8 cellular contexts compared by ENCODE assay signal in genomic region chr19:12035220-12036172, GRCh38. TPM values are rescaled to one million over a fixed set of nuclear protein-coding genes. Genes with fewer than 3 reads are reported as not detected.
DNase-seq lines count a peak whose midpoint lies in the region; ATAC-seq and TF ChIP-seq lines count a peak whose summit lies in the region.

Gene ZNF433, minus strand, starts transcription at chr19:12035679. Its CDS starts 140 bp downstream, at chr19:12035539.

- H3K4me3 ChIP-seq in PC-9 (peak within 1 kb of the TSS; percentile 59), esophagus muscularis mucosa (peak within 1 kb of the TSS; percentile 71 to 94 (median 81)), mucosa of rectum (ENCODE audit: low read length in 2 of 2) (peak within 1 kb of the TSS; percentile 81 to 96)

- DNase-seq in SIG-M5 treated with dmso at 0.1 percent for 504 hours (lab: John Stamatoyannopoulos, UW; ENCODE audit: unreplicated experiment) = peak; percentile 73
- no peak for DNase-seq in SIG-M5 (lab: John Stamatoyannopoulos, UW)
- DNase-seq in PC-9 = peak; percentile 93 to 96
- DNase-seq in activated T-helper 1 cell treated with anti-CD3 and anti-CD28 coated beads, Interleukin-12 subunit alpha, Interleukin-12 subunit beta, Interleukin-2, Interleukin-4 antibody, amounts not matched to agents 30 ng/mL and 10 ng/mL and 1 ng/mL, durations not matched to agents 14 hours and 24 hours and 36 hours (ENCODE audit: low spot score) = peak; percentile 12
- peak; percentile 98 for DNase-seq in esophagus muscularis mucosa (ENCODE audit: extremely low spot score)
- peak; percentile 33 to 41 for DNase-seq in stimulated activated CD8-positive, alpha-beta memory T cell treated with anti-CD3 and anti-CD28 coated beads, Interleukin-4, amount 100 ng/mL, for 4 hours (ENCODE audit: low read depth in 2 of 2, low spot score in 1 of 2)

- peaks cover 2% of the 10 kb centered on the region for H3K36me3 Mint-ChIP-seq in activated T-helper 1 cell treated with anti-CD3 and anti-CD28 coated beads, Interleukin-12 subunit alpha, Interleukin-12 subunit beta, Interleukin-2, Interleukin-4 antibody, amounts not matched to agents 30 ng/mL and 10 ng/mL and 1 ng/mL, durations not matched to agents 14 hours and 24 hours and 36 hours (ENCODE audit: low read depth)

- no peaks in the 10 kb centered on the region for H3K4me1 Mint-ChIP-seq in activated T-helper 1 cell treated with anti-CD3 and anti-CD28 coated beads, Interleukin-12 subunit alpha, Interleukin-12 subunit beta, Interleukin-2, Interleukin-4 antibody, amounts not matched to agents 30 ng/mL and 10 ng/mL and 1 ng/mL, durations not matched to agents 14 hours and 24 hours and 36 hours (ENCODE audit: low read depth)

- BruUV-seq in PC-9 (replicated peaks; lab: Mats Ljungman, UMichigan) = no TSS peak

- H3K36me3 ChIP-seq in PC-9 (ENCODE audit: low read depth) (no peaks in the 10 kb centered on the region), esophagus muscularis mucosa (no peaks in the 10 kb centered on the region), mucosa of rectum (ENCODE audit: control insufficient read depth in 2 of 2, insufficient read depth in 2 of 2, low read length in 2 of 2) (no peaks in the 10 kb centered on the region)

- peak within 1 kb of the TSS; percentile 79 for H3K4me3 Mint-ChIP-seq in activated T-helper 1 cell treated with anti-CD3 and anti-CD28 coated beads, Interleukin-12 subunit alpha, Interleukin-12 subunit beta, Interleukin-2, Interleukin-4 antibody, amounts not matched to agents 30 ng/mL and 10 ng/mL and 1 ng/mL, durations not matched to agents 14 hours and 24 hours and 36 hours

- intact Hi-C loops in PC-9 (cut with micrococcal nuclease; ENCODE audit: unreplicated experiment) (loop anchor here (1.0 kb wide), 1 partner anchor 29 kb away; the partner anchor contains the start of gene ZNF844), esophagus muscularis mucosa (cut with DNase I) (no loop called here)
- intact Hi-C loops in activated T-helper 1 cell treated with anti-CD3 and anti-CD28 coated beads, Interleukin-12 subunit alpha, Interleukin-12 subunit beta, Interleukin-2, Interleukin-4 antibody, amounts not matched to agents 30 ng/mL and 10 ng/mL and 1 ng/mL, durations not matched to agents 14 hours and 24 hours and 36 hours (cut with micrococcal nuclease) = no loop called here

- CTCF ChIA-PET in PC-9 (lab: Charles Lee) = interaction anchor here (0.5 to 0.6 kb wide), 2 partner anchors 13 to 16 kb away, joined by 4 to 5 read pairs; no protein-coding TSS in a partner anchor

- H3K9ac ChIP-seq in mucosa of rectum (ENCODE audit: low read depth in 1 of 2, low read length in 2 of 2) = peak within 1 kb of the TSS; percentile 81 to 94

- ATAC-seq in HG03432 (IDR thresholded peaks at IDR 0.05; ENCODE audit: unreplicated experiment) = peak; percentile 89

- TF ChIP-seq CTCF in PC-9 (conservative IDR thresholded peaks at IDR 0.05) = no peak
- peak in 2 of 3 experiments; percentile 10 to 16 for TF ChIP-seq CTCF in esophagus muscularis mucosa (IDR thresholded peaks at IDR 0.05)

- H2AFZ ChIP-seq in PC-9 = peak within 1 kb of the TSS; percentile 86

- TF ChIP-seq POLR2A in esophagus muscularis mucosa (IDR thresholded peaks at IDR 0.05; ENCODE audit: low read depth) = no peak

- H3F3A ChIP-seq in PC-9 (ENCODE audit: insufficient read depth, low read depth) = no peaks in the 10 kb centered on the region

- H3K27me3 Mint-ChIP-seq in activated T-helper 1 cell treated with anti-CD3 and anti-CD28 coated beads, Interleukin-12 subunit alpha, Interleukin-12 subunit beta, Interleukin-2, Interleukin-4 antibody, amounts not matched to agents 30 ng/mL and 10 ng/mL and 1 ng/mL, durations not matched to agents 14 hours and 24 hours and 36 hours (ENCODE audit: insufficient read depth) = no peaks in the 10 kb centered on the region

- H3K4me1 ChIP-seq in PC-9 (replicated peaks; ENCODE audit: insufficient read depth) (no peaks in the 10 kb centered on the region), esophagus muscularis mucosa (peaks cover 16 to 25% (median 19%) of the 10 kb centered on the region in 4 donors), mucosa of rectum (ENCODE audit: control insufficient read depth in 2 of 2, insufficient read depth in 2 of 2, low read length in 2 of 2) (peaks cover 5 to 8% of the 10 kb centered on the region in 2 donors)

- TF ChIP-seq EP300 in esophagus muscularis mucosa (IDR thresholded peaks at IDR 0.05) = no peak

- no peaks in the 10 kb centered on the region for H4K20me1 ChIP-seq in PC-9 (ENCODE audit: insufficient read depth)

- H3K9me2 ChIP-seq in PC-9 (ENCODE audit: insufficient read depth) = no peaks in the 10 kb centered on the region

- peaks cover 35% of the 10 kb centered on the region for H3K9me3 Mint-ChIP-seq in activated T-helper 1 cell treated with anti-CD3 and anti-CD28 coated beads, Interleukin-12 subunit alpha, Interleukin-12 subunit beta, Interleukin-2, Interleukin-4 antibody, amounts not matched to agents 30 ng/mL and 10 ng/mL and 1 ng/mL, durations not matched to agents 14 hours and 24 hours and 36 hours

- H3K27ac ChIP-seq in PC-9 = no peak within 1 kb of the TSS
- peak within 1 kb of the TSS; percentile 84 to 90 (median 90) for H3K27ac ChIP-seq in esophagus muscularis mucosa (replicated peaks in 1 of 4)
- peak within 1 kb of the TSS; percentile 67 to 80 for H3K27ac ChIP-seq in mucosa of rectum (ENCODE audit: low read depth in 2 of 2, low read length in 2 of 2)

- H3K79me2 ChIP-seq in PC-9 (ENCODE audit: low read depth) = no peaks in the 10 kb centered on the region

- under 1% methylated on average over 50 of the region's 68 CpGs for WGBS in esophagus muscularis mucosa

- H3K9me3 ChIP-seq in PC-9 (ENCODE audit: insufficient read depth, low read depth) (peaks cover 4% of the 10 kb centered on the region; the same call in 1 of the 2 replicates), esophagus muscularis mucosa (no peaks in the 10 kb centered on the region), mucosa of rectum (ENCODE audit: control insufficient read depth in 2 of 2, low read length in 2 of 2) (no peaks in the 10 kb centered on the region)

- no peaks in the 10 kb centered on the region for H3K27me3 ChIP-seq in PC-9 (ENCODE audit: insufficient read depth, low read depth)
- no peaks in the 10 kb centered on the region for H3K27me3 ChIP-seq in esophagus muscularis mucosa
- no peaks in the 10 kb centered on the region for H3K27me3 ChIP-seq in mucosa of rectum (ENCODE audit: control insufficient read depth in 2 of 2, insufficient read depth in 2 of 2, low read length in 2 of 2)

- POLR2A ChIA-PET in PC-9 (lab: Charles Lee; ENCODE audit: unreplicated experiment) = interaction anchor here (0.6 kb wide), 2 partner anchors 13 to 539 kb away, joined by 5 to 14 read pairs; no protein-coding TSS in a partner anchor

- H3K4me2 ChIP-seq in PC-9 = peak within 1 kb of the TSS; percentile 78

- H3K27ac Mint-ChIP-seq in activated T-helper 1 cell treated with anti-CD3 and anti-CD28 coated beads, Interleukin-12 subunit alpha, Interleukin-12 subunit beta, Interleukin-2, Interleukin-4 antibody, amounts not matched to agents 30 ng/mL and 10 ng/mL and 1 ng/mL, durations not matched to agents 14 hours and 24 hours and 36 hours = no peak within 1 kb of the TSS

RNA-seq across cellular contexts. Expression of gene ZNF433, which starts in this region (rescaled TPM):
- total RNA-seq in PC-9 (2021) (2.6 and 3.1 TPM in 2 replicates), esophagus muscularis mucosa (1 to 10 TPM; 3.0 to 5.4 (median 4.4) TPM)
- 0.39 TPM in 1 of 2 replicates, not detected in the other for total RNA-seq in activated T-helper 1 cell treated with anti-CD3 and anti-CD28 coated beads, Interleukin-12 subunit alpha, Interleukin-12 subunit beta, Interleukin-2, Interleukin-4 antibody, amounts not matched to agents 30 ng/mL and 10 ng/mL and 1 ng/mL, durations not matched to agents 14 hours and 24 hours and 36 hours

Comparison
In these comparisons a context has a peak if more than half of its experiments do, and no peak if none do; other contexts are left out.
1. Peak in DNase-seq in activated T-helper 1 cell treated with anti-CD3 and anti-CD28 coated beads, Interleukin-12 subunit alpha, Interleukin-12 subunit beta, Interleukin-2, Interleukin-4 antibody, amounts not matched to agents 30 ng/mL and 10 ng/mL and 1 ng/mL, durations not matched to agents 14 hours and 24 hours and 36 hours; RNA of the gene not detected or under 1 TPM.